ENCODE assay signal across 8 cellular contexts in genomic region chr6:31402324-31403282, GRCh38. TPM values are rescaled to one million over a fixed set of nuclear protein-coding genes. Genes with fewer than 3 reads are reported as not detected.
DNase-seq lines count a peak whose midpoint lies in the region; ATAC-seq and TF ChIP-seq lines count a peak whose summit lies in the region.

No MANE protein-coding gene starts in this region.

- peak overlapping the region; percentile 94 for H3K4me3 Mint-ChIP-seq in osteocyte (ENCODE audit: unreplicated experiment)

- H3K9me3 ChIP-seq in HUES6 (ENCODE audit: control insufficient read depth, insufficient read depth, low read depth, low read length): no peaks in the 10 kb centered on the region

- peak; percentile 14 to 19 for ATAC-seq in activated CD4-positive, CD25-positive, alpha-beta regulatory T cell treated with anti-CD3 and anti-CD28 coated beads, Interleukin-2, amount 50 U/mL, for 24 hours

- peak overlapping the region; percentile 32 for H3K9ac ChIP-seq in HUES6 (ENCODE audit: low read length)

- peak overlapping the region; percentile 77 for H3K4me3 ChIP-seq in HUES6 (ENCODE audit: low read depth, low read length)
- peak overlapping the region; percentile 82 for H3K4me3 ChIP-seq in fibroblast of mammary gland (ENCODE audit: control insufficient read depth, low read depth, low read length)

- peaks cover under 1% of the 10 kb centered on the region for H3K36me3 Mint-ChIP-seq in osteocyte (ENCODE audit: unreplicated experiment)

- no peak overlapping the region for H3K27ac ChIP-seq in HUES6 (ENCODE audit: low read depth, low read length)

- H3K27ac Mint-ChIP-seq in osteocyte (ENCODE audit: unreplicated experiment): peak overlapping the region; percentile 93

- H3K4me1 Mint-ChIP-seq in osteocyte (ENCODE audit: unreplicated experiment): peaks cover 63% of the 10 kb centered on the region

- TF ChIP-seq CTCF in fibroblast of mammary gland (conservative IDR thresholded peaks at IDR 0.05; ENCODE audit: control insufficient read depth, insufficient read depth, low read depth, low read length): no peak
- TF ChIP-seq CTCF in osteocyte (IDR thresholded peaks at IDR 0.05): no peak

- H3K36me3 ChIP-seq in HUES6 (ENCODE audit: control insufficient read depth, insufficient read depth, low read length): no peaks in the 10 kb centered on the region

- no peak for DNase-seq in activated CD4-positive, CD25-positive, alpha-beta regulatory T cell treated with anti-CD3 and anti-CD28 coated beads, Interleukin-2, amount 50 U/mL, for 72 hours
- DNase-seq in activated CD8-positive, alpha-beta memory T cell treated with anti-CD3 and anti-CD28 coated beads, Interleukin-2, amount 50 U/mL, for 48 hours: peak; percentile 68
- peak; percentile 41 for DNase-seq in fibroblast of mammary gland (ENCODE audit: low read depth)
- no peak for DNase-seq in osteocyte (ENCODE audit: extremely low spot score, unreplicated experiment)
- no peak for DNase-seq in SKM-1 (lab: John Stamatoyannopoulos, UW; ENCODE audit: unreplicated experiment)
- DNase-seq in NCI-H82 treated with DMSO at 0.1 percent for 48 hours (lab: John Stamatoyannopoulos, UW; ENCODE audit: unreplicated experiment): no peak

- peaks cover 23% of the 10 kb centered on the region for H3K4me1 ChIP-seq in HUES6 (ENCODE audit: control insufficient read depth, insufficient read depth, low read length)

- peaks cover 6% of the 10 kb centered on the region for H3K9me3 Mint-ChIP-seq in osteocyte (ENCODE audit: unreplicated experiment)

- H3K27me3 ChIP-seq in HUES6 (ENCODE audit: control insufficient read depth, insufficient read depth, low read length): peaks cover 44% of the 10 kb centered on the region

- no peaks in the 10 kb centered on the region for H3K27me3 Mint-ChIP-seq in osteocyte (ENCODE audit: unreplicated experiment)

RNA-seq across cellular contexts. Expression of gene MICA, which starts 0.8 kb away (rescaled TPM):
- 32.2 and 33.0 TPM in 2 replicates for total RNA-seq in osteocyte

RNA-seq across cellular contexts. Expression of gene HLA-B, which starts 45.6 kb away (rescaled TPM):
- 642 and 768 TPM in 2 replicates for total RNA-seq in osteocyte

Comparison
In these comparisons a context has a peak if more than half of its experiments do, and no peak if none do; other contexts are left out.
1. DNase-seq: peak in activated CD8-positive, alpha-beta memory T cell treated with anti-CD3 and anti-CD28 coated beads, Interleukin-2, amount 50 U/mL, for 48 hours (single experiment) and fibroblast of mammary gland (single experiment); none in activated CD4-positive, CD25-positive, alpha-beta regulatory T cell treated with anti-CD3 and anti-CD28 coated beads, Interleukin-2, amount 50 U/mL, for 72 hours (single experiment), osteocyte (single experiment), SKM-1 (single experiment) and NCI-H82 treated with DMSO at 0.1 percent for 48 hours (single experiment).